In genomic region chr7:100886936-100887185, GRCh38 we compare ENCODE assay signal across 12 cellular contexts. TPM values are rescaled to one million over a fixed set of nuclear protein-coding genes. Genes with fewer than 3 reads are reported as not detected.
DNase-seq lines count a peak whose midpoint lies in the region; ATAC-seq and TF ChIP-seq lines count a peak whose summit lies in the region.
"Had no signal": no experiment of that assay in that cellular context is flagged by ENCODE, and none has a peak within 500 bp of the region (broad histone marks: within the 10 kb centered on the region; RNA-seq: fewer than 3 reads in every experiment).

No MANE protein-coding gene starts in this region.

- peaks cover 40% of the 10 kb centered on the region for H3K4me1 ChIP-seq in CD8-positive, alpha-beta T cell (ENCODE audit: insufficient read depth, low read length)

- CTCF ChIA-PET in CD8-positive, alpha-beta T cell (lab: Charles Lee), result interaction anchor here (1.1 to 4.1 kb wide), 3 partner anchors 10 to 88 kb away, joined by 3 to 27 read pairs (median 11); partner anchors contain the start of genes SLC12A9 and SRRT

- 85 to 91% methylated on average over 17 of the region's 17 CpGs for WGBS in lower leg skin, 2 donors

- peak overlapping the region; percentile 87 for H3K4me3 Mint-ChIP-seq in CD8-positive, alpha-beta T cell
- H3K4me3 Mint-ChIP-seq in HFFc6 (no peak overlapping the region), nephron (peak overlapping the region in 2 of 3 experiments; percentile 67 to 93)

- in situ Hi-C loops in G401 (cut with HindIII; ENCODE audit: low sequenced_read_pairs), result loop anchor here (10.0 kb wide), 1 partner anchor 168 kb away; no protein-coding TSS in a partner anchor

- no peak for DNase-seq in CD8-positive, alpha-beta T cell
- no peak for DNase-seq in HFFc6
- no peak for DNase-seq in activated naive CD4-positive, alpha-beta T cell treated with anti-CD3 and anti-CD28 coated beads, Interleukin-2, amount 50 U/mL, for 72 hours (ENCODE audit: low spot score in 2 of 2)
- no peak for DNase-seq in NCI-H2227 (lab: John Stamatoyannopoulos, UW; ENCODE audit: unreplicated experiment)
- no peak for DNase-seq in lower leg skin (ENCODE audit: low spot score in 2 of 2)
- no peak for DNase-seq in NCI-H1048 (lab: John Stamatoyannopoulos, UW)
- no peak for DNase-seq in G401 (ENCODE audit: low spot score)
- DNase-seq: activated CD4-positive, alpha-beta T cell treated with anti-CD3 and anti-CD28 coated beads for 48 hours; NCI-H774; stimulated activated CD4-positive, alpha-beta T cell treated with anti-CD3 and anti-CD28 coated beads, Interleukin-4, amount 100 ng/mL, for 1 hour had no signal

- H3K27me3 Mint-ChIP-seq in CD8-positive, alpha-beta T cell (ENCODE audit: low read depth), result peaks cover 4% of the 10 kb centered on the region
- H3K27me3 Mint-ChIP-seq in HFFc6 (ENCODE audit: insufficient read depth), result peaks cover 10% of the 10 kb centered on the region
- H3K27me3 Mint-ChIP-seq in nephron (ENCODE audit: low read depth), result no peaks in the 10 kb centered on the region

- TF ChIP-seq POLR2A in lower leg skin (IDR thresholded peaks at IDR 0.05), result no peak

- TF ChIP-seq CTCF in CD8-positive, alpha-beta T cell (IDR thresholded peaks at IDR 0.05), result no peak
- TF ChIP-seq CTCF in HFFc6 (IDR thresholded peaks at IDR 0.05) (no peak), nephron (IDR thresholded peaks at IDR 0.05; ENCODE audit: unreplicated experiment in 3 of 3) (no peak), lower leg skin (IDR thresholded peaks at IDR 0.05) (no peak)

- H3K27ac ChIP-seq in CD8-positive, alpha-beta T cell (ENCODE audit: low read depth, low read length), result peak overlapping the region; percentile 55

- POLR2A ChIA-PET in CD8-positive, alpha-beta T cell (lab: Charles Lee), result interaction anchor here (1.2 to 7.8 kb wide), 3 partner anchors 9 to 35 kb away, joined by 3 to 106 read pairs (median 5); partner anchors contain the start of genes SLC12A9 and SRRT

- intact Hi-C loops in CD8-positive, alpha-beta T cell (cut with DNase I, micrococcal nuclease), result no loop called here
- intact Hi-C loops in lower leg skin (cut with DNase I; ENCODE audit: low total_unique reads), result no loop called here

- peaks cover 65% of the 10 kb centered on the region for H3K36me3 Mint-ChIP-seq in CD8-positive, alpha-beta T cell
- peaks cover 55% of the 10 kb centered on the region for H3K36me3 Mint-ChIP-seq in HFFc6 (ENCODE audit: low read depth)
- H3K36me3 Mint-ChIP-seq in activated naive CD4-positive, alpha-beta T cell treated with anti-CD3 and anti-CD28 coated beads, Interleukin-2, amount 50 U/mL, for 72 hours, result peaks cover 12 to 56% of the 10 kb centered on the region in 2 donors
- H3K36me3 Mint-ChIP-seq in nephron (ENCODE audit: low read depth), result peaks cover 68% of the 10 kb centered on the region

- peak overlapping the region; percentile 29 for H3K4me3 ChIP-seq in CD8-positive, alpha-beta T cell (ENCODE audit: low read depth, low read length)
- no peak overlapping the region for H3K4me3 ChIP-seq in lower leg skin (ENCODE audit: low read depth, poor library complexity, severe bottlenecking)

- no peaks in the 10 kb centered on the region for H3K9me3 Mint-ChIP-seq in CD8-positive, alpha-beta T cell
- H3K9me3 Mint-ChIP-seq in HFFc6 (no peaks in the 10 kb centered on the region), nephron (no peaks in the 10 kb centered on the region)
- no peaks in the 10 kb centered on the region for H3K9me3 Mint-ChIP-seq in activated naive CD4-positive, alpha-beta T cell treated with anti-CD3 and anti-CD28 coated beads, Interleukin-2, amount 50 U/mL, for 72 hours

- peak overlapping the region; percentile 98 for H3K27ac Mint-ChIP-seq in CD8-positive, alpha-beta T cell
- H3K27ac Mint-ChIP-seq in HFFc6 (peak overlapping the region; percentile 48; the same call in 1 of the 2 replicates), nephron (peak overlapping the region in 1 of 3 experiments; percentile 99)
- H3K27ac Mint-ChIP-seq in activated naive CD4-positive, alpha-beta T cell treated with anti-CD3 and anti-CD28 coated beads, Interleukin-2, amount 50 U/mL, for 72 hours, result peak overlapping the region; percentile 73 to 97

- peaks cover 46% of the 10 kb centered on the region for H3K36me3 ChIP-seq in CD8-positive, alpha-beta T cell (ENCODE audit: insufficient read depth, low read length)

- no peaks in the 10 kb centered on the region for H3K27me3 ChIP-seq in CD8-positive, alpha-beta T cell (ENCODE audit: insufficient read depth, low read length)

- peaks cover 54% of the 10 kb centered on the region for H3K4me1 Mint-ChIP-seq in CD8-positive, alpha-beta T cell (ENCODE audit: low read depth)
- H3K4me1 Mint-ChIP-seq in HFFc6 (ENCODE audit: low read depth), result peaks cover 33% of the 10 kb centered on the region
- peaks cover 48% of the 10 kb centered on the region for H3K4me1 Mint-ChIP-seq in nephron

- ATAC-seq in CD8-positive, alpha-beta T cell, result no peak
- no peak for ATAC-seq in activated naive CD4-positive, alpha-beta T cell treated with anti-CD3 and anti-CD28 coated beads, Interleukin-2, amount 50 U/mL, for 72 hours

- no peaks in the 10 kb centered on the region for H3K9me3 ChIP-seq in CD8-positive, alpha-beta T cell (ENCODE audit: low read length)

RNA-seq across cellular contexts. Expression of gene UFSP1, which starts 2.7 kb away (rescaled TPM):
- 1 to 10 TPM; 2.1 TPM for total RNA-seq in CD8-positive, alpha-beta T cell
- 1 to 10 TPM; 3.2 to 3.6 (median 3.5) TPM for total RNA-seq in HFFc6 (2021; fragmentation: NEBNext Ultra II Directional; extraction: Animal tissue kit (Norgen Biotek cat#: 25700))
- total RNA-seq in activated naive CD4-positive, alpha-beta T cell treated with anti-CD3 and anti-CD28 coated beads, Interleukin-2, amount 50 U/mL, for 72 hours, result 1 to 10 TPM in 1 of 2 donors, under 1 TPM in 1; 0.77 to 2.4 TPM
- 1 to 10 TPM; 3.9 to 6.1 (median 5.2) TPM for total RNA-seq in lower leg skin
- 2.5 and 3.6 TPM in 2 replicates for total RNA-seq in G401 (2014; rRNA removed; shearing (Covaris generic))

RNA-seq across cellular contexts. Expression of gene ACHE, which starts 8.8 kb away (rescaled TPM):
- total RNA-seq in CD8-positive, alpha-beta T cell, result 1 to 10 TPM; 7.7 to 9.1 TPM
- total RNA-seq in HFFc6 (2021; fragmentation: NEBNext Ultra II Directional; extraction: Animal tissue kit (Norgen Biotek cat#: 25700)), result under 1 TPM in 1 of 6 experiments, not detected in 5; 0.31 TPM
- total RNA-seq in activated naive CD4-positive, alpha-beta T cell treated with anti-CD3 and anti-CD28 coated beads, Interleukin-2, amount 50 U/mL, for 72 hours, result under 1 TPM in 1 of 2 donors, not detected in 1; 0.12 TPM
- 1 to 10 TPM in 2 of 4 donors, under 1 TPM in 1, not detected in 1; 0.88 to 2.7 (median 1.1) TPM for total RNA-seq in lower leg skin
- total RNA-seq in G401 (2014; rRNA removed; shearing (Covaris generic)), result 3.6 and 5.0 TPM in 2 replicates
- total RNA-seq: HT1080 had no signal

RNA-seq across cellular contexts. Expression of gene SRRT, which starts 12.0 kb away (rescaled TPM):
- 100 to 1,000 TPM; 491 to 496 TPM for total RNA-seq in CD8-positive, alpha-beta T cell
- total RNA-seq in HFFc6 (2021; fragmentation: NEBNext Ultra II Directional; extraction: Animal tissue kit (Norgen Biotek cat#: 25700)), result 100 to 1,000 TPM; 111 to 154 (median 133) TPM
- total RNA-seq in activated naive CD4-positive, alpha-beta T cell treated with anti-CD3 and anti-CD28 coated beads, Interleukin-2, amount 50 U/mL, for 72 hours, result 100 to 1,000 TPM; 205 to 242 TPM
- 100 to 1,000 TPM in 2 of 4 donors, 10 to 100 TPM in 2; 73.3 to 129 (median 107) TPM for total RNA-seq in lower leg skin
- 92.2 and 134 TPM in 2 replicates for total RNA-seq in G401 (2014; rRNA removed; shearing (Covaris generic))

RNA-seq across cellular contexts. Expression of gene TRIP6, which starts 19.7 kb away (rescaled TPM):
- 1 to 10 TPM; 3.9 to 4.1 TPM for total RNA-seq in CD8-positive, alpha-beta T cell
- total RNA-seq in HFFc6 (2021; fragmentation: NEBNext Ultra II Directional; extraction: Animal tissue kit (Norgen Biotek cat#: 25700)), result 100 to 1,000 TPM; 125 to 148 (median 140) TPM
- 10 to 100 TPM; 34.4 to 39.2 TPM for total RNA-seq in activated naive CD4-positive, alpha-beta T cell treated with anti-CD3 and anti-CD28 coated beads, Interleukin-2, amount 50 U/mL, for 72 hours
- 10 to 100 TPM; 71.8 to 88.7 (median 81.0) TPM for total RNA-seq in lower leg skin
- 360 and 395 TPM in 2 replicates for total RNA-seq in G401 (2014; rRNA removed; shearing (Covaris generic))

RNA-seq across cellular contexts. Expression of gene SLC12A9, which starts 34.3 kb away (rescaled TPM):
- 10 to 100 TPM; 23.4 to 26.6 TPM for total RNA-seq in CD8-positive, alpha-beta T cell
- total RNA-seq in HFFc6 (2021; fragmentation: NEBNext Ultra II Directional; extraction: Animal tissue kit (Norgen Biotek cat#: 25700)), result 10 to 100 TPM; 19.3 to 26.2 (median 21.7) TPM
- total RNA-seq in activated naive CD4-positive, alpha-beta T cell treated with anti-CD3 and anti-CD28 coated beads, Interleukin-2, amount 50 U/mL, for 72 hours, result 10 to 100 TPM; 16.7 to 27.7 TPM
- 10 to 100 TPM; 14.0 to 32.9 (median 21.8) TPM for total RNA-seq in lower leg skin
- total RNA-seq in G401 (2014; rRNA removed; shearing (Covaris generic)), result 15.8 and 25.8 TPM in 2 replicates
